Comparison of ENCODE assay signal across 14 cellular contexts in the genomic region with DNA sequence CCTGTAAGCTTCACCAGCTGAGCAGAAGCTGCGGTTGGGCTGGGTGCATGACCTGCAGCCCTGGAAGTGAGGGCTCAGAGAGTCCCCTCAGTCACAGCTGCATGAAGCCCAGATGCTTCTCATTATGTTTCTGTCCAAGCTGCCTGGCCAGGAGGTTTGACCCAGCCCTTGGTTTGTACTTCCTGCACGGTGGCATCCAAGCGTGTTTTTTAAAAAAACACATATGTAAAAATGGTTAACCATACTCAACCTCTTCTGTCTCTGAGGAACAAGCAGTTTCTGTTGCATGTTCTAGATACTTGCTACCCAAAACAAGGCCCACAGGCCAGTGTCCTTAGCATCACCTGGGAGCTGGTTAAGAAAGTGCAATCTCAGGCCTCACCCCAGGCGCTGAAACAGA.
DNase-seq lines count a peak whose midpoint lies in the region; ATAC-seq and TF ChIP-seq lines count a peak whose summit lies in the region.
"Had no signal": no experiment of that assay in that cellular context is flagged by ENCODE, and none has a peak within 500 bp of the region (broad histone marks: within the 10 kb centered on the region; RNA-seq: fewer than 3 reads in every experiment).

No MANE protein-coding gene starts in this region.

- POLR2A ChIA-PET in OCI-LY7 (lab: Charles Lee): interaction anchor here (0.6 to 1.7 kb wide), 6 partner anchors 12 to 409 kb away, joined by 3 to 6 read pairs (median 4); no protein-coding TSS in a partner anchor

- H4K20me1 ChIP-seq in OCI-LY7 (ENCODE audit: insufficient read depth, low read length) (no peaks in the 10 kb centered on the region), hepatocyte (ENCODE audit: insufficient read depth, poor library complexity, severe bottlenecking) (no peaks in the 10 kb centered on the region)

- H3K79me2 ChIP-seq in OCI-LY7 (ENCODE audit: insufficient read depth, low read depth, low read length): no peaks in the 10 kb centered on the region
- H3K79me2 ChIP-seq in hepatocyte: no peaks in the 10 kb centered on the region

- H2AFZ ChIP-seq in OCI-LY7 (ENCODE audit: low read length) (peak overlapping the region; percentile 78), hepatocyte (no peak overlapping the region)

- WGBS in hepatocyte (ENCODE audit: low lambda C conversion rate, missing lambda C conversion rate): 69% methylated on average over 4 of the region's 4 CpGs

- BruUV-seq in OCI-LY7 (replicated peaks; lab: Mats Ljungman, UMichigan): no TSS peak

- no peak for TF ChIP-seq CTCF in GM06990 (IDR thresholded peaks at IDR 0.05; ENCODE audit: insufficient read depth, low read length, poor library complexity, severe bottlenecking)
- no peak for TF ChIP-seq CTCF in GM20000 (IDR thresholded peaks at IDR 0.05; ENCODE audit: extremely low read depth, missing control alignments)
- no peak for TF ChIP-seq CTCF in OCI-LY7 (conservative IDR thresholded peaks at IDR 0.05; ENCODE audit: low read length)
- TF ChIP-seq CTCF in hepatocyte (IDR thresholded peaks at IDR 0.05; ENCODE audit: poor library complexity): no peak

- H3K9me2 ChIP-seq in OCI-LY7 (ENCODE audit: insufficient read depth, low read length): no peaks in the 10 kb centered on the region
- H3K9me2 ChIP-seq in hepatocyte (replicated peaks; ENCODE audit: insufficient read depth): no peaks in the 10 kb centered on the region

- H3K9me3 ChIP-seq in OCI-LY7 (ENCODE audit: low read length) (peaks cover 3% of the 10 kb centered on the region; the same call in 1 of the 2 replicates), hepatocyte (ENCODE audit: low read depth) (no peaks in the 10 kb centered on the region)
- H3K9me3 ChIP-seq: colonic mucosa, gastrocnemius medialis, tibial artery had no signal

- DNase-seq in GM06990 (ENCODE audit: extremely low read depth, insufficient read length): peak; percentile 40
- peak; percentile 47 for DNase-seq in GM20000 (ENCODE audit: low spot score)
- peak; percentile 92 for DNase-seq in OCI-LY7 (ENCODE audit: low spot score)
- DNase-seq in T-helper 2 cell: no peak
- no peak for DNase-seq in activated CD8-positive, alpha-beta memory T cell treated with anti-CD3 and anti-CD28 coated beads for 24 hours
- DNase-seq in hepatocyte (ENCODE audit: low spot score): no peak
- DNase-seq: colonic mucosa, gastrocnemius medialis, H7, Right ventricle myocardium superior, tibial artery had no signal

- no peak overlapping the region for H3K4me3 ChIP-seq in GM06990 (replicated peaks; ENCODE audit: low read depth, low read length)
- H3K4me3 ChIP-seq in OCI-LY7 (ENCODE audit: low read depth, low read length, poor library complexity, severe bottlenecking): peak overlapping the region; percentile 2
- H3K4me3 ChIP-seq in hepatocyte: no peak overlapping the region
- H3K4me3 ChIP-seq: colonic mucosa, gastrocnemius medialis, tibial artery had no signal

- peak; percentile 87 for ATAC-seq in HG02981 (IDR thresholded peaks at IDR 0.05; ENCODE audit: unreplicated experiment)
- no peak for ATAC-seq in HG02588 (IDR thresholded peaks at IDR 0.05; ENCODE audit: unreplicated experiment)
- ATAC-seq: gastrocnemius medialis had no signal

- H3K4me1 ChIP-seq in OCI-LY7 (ENCODE audit: insufficient read depth, low read length, poor library complexity, severe bottlenecking) (peaks cover 28% of the 10 kb centered on the region), hepatocyte (ENCODE audit: insufficient read depth) (no peaks in the 10 kb centered on the region)
- H3K4me1 ChIP-seq: colonic mucosa, gastrocnemius medialis had no signal

- intact Hi-C loops in OCI-LY7 (cut with micrococcal nuclease; ENCODE audit: unreplicated experiment): loop anchor here (2.0 to 10.0 kb wide), 5 partner anchors 86 to 926 kb away; a partner anchor contains a TSS

- H3K36me3 ChIP-seq in GM06990 (ENCODE audit: control insufficient read depth, insufficient read depth, low read length): no peaks in the 10 kb centered on the region
- H3K36me3 ChIP-seq in OCI-LY7 (ENCODE audit: insufficient read depth, low read length): no peaks in the 10 kb centered on the region
- H3K36me3 ChIP-seq in hepatocyte (replicated peaks; ENCODE audit: insufficient read depth, low read depth): no peaks in the 10 kb centered on the region
- H3K36me3 ChIP-seq: colonic mucosa, gastrocnemius medialis, tibial artery had no signal

- H3K4me2 ChIP-seq in OCI-LY7 (ENCODE audit: low read length) (peak overlapping the region; percentile 50), hepatocyte (no peak overlapping the region)
- H3K4me2 ChIP-seq: KMS-11 had no signal

- H3K27me3 ChIP-seq in GM06990 (replicated peaks; ENCODE audit: control insufficient read depth, insufficient read depth, low read length): no peaks in the 10 kb centered on the region
- no peaks in the 10 kb centered on the region for H3K27me3 ChIP-seq in hepatocyte
- H3K27me3 ChIP-seq: colonic mucosa, gastrocnemius medialis, tibial artery had no signal

- CTCF ChIA-PET in OCI-LY7 (lab: Charles Lee; ENCODE audit: unreplicated experiment): interaction anchor here (1.5 kb wide), 1 partner anchor 9 kb away, joined by 8 read pairs; no protein-coding TSS in a partner anchor

- H3K27ac ChIP-seq in OCI-LY7 (ENCODE audit: low read depth, low read length, poor library complexity, severe bottlenecking): peak overlapping the region; percentile 78
- H3K27ac ChIP-seq in hepatocyte: no peak overlapping the region
- H3K27ac ChIP-seq: colonic mucosa, gastrocnemius medialis, KMS-11, tibial artery had no signal

Comparison
In these comparisons a context has a peak if more than half of its experiments do, and no peak if none do; other contexts are left out.
1. DNase-seq: peak in GM06990 (single experiment), GM20000 (single experiment) and OCI-LY7 (single experiment); none in T-helper 2 cell (0 of 5), activated CD8-positive, alpha-beta memory T cell treated with anti-CD3 and anti-CD28 coated beads for 24 hours (single experiment) and hepatocyte (single experiment).